In genomic region chr11:88370782-88371181, GRCh38 we compare ENCODE assay signal across 27 cellular contexts.
"Had no signal": no experiment of that assay in that cellular context is flagged by ENCODE, and none has a peak within 500 bp of the region (broad histone marks: within the 10 kb centered on the region; RNA-seq: fewer than 3 reads in every experiment).

No MANE protein-coding gene starts in this region.

- H3K9me3 Mint-ChIP-seq: memory B cell; neural progenitor cell; stimulated activated naive CD8-positive, alpha-beta T cell treated with anti-CD3 and anti-CD28 coated beads, Interleukin-15, amount 100 ng/mL, for 72 hours had no signal

- H3K36me3 ChIP-seq: heart left ventricle, neural progenitor cell, right lobe of liver, suprapubic skin, transverse colon, uterus had no signal

- H2AFZ ChIP-seq: hepatocyte, neural progenitor cell, parathyroid adenoma had no signal

- H3K4me3 Mint-ChIP-seq: memory B cell; natural killer cell treated with Interleukin-12 subunit alpha and Interleukin-12 subunit beta and Interleukin-15 and Interleukin-18, amount 100 ng/mL, for 72 hours; neural progenitor cell; stimulated activated naive CD8-positive, alpha-beta T cell treated with anti-CD3 and anti-CD28 coated beads, Interleukin-15, amount 100 ng/mL, for 72 hours had no signal

- H3K36me3 Mint-ChIP-seq: neural progenitor cell had no signal

- H3K27ac ChIP-seq: dorsolateral prefrontal cortex, foreskin keratinocyte, gastroesophageal sphincter, heart left ventricle, hepatocyte, neural progenitor cell, parathyroid adenoma, right lobe of liver, suprapubic skin, transverse colon, upper lobe of right lung, uterus had no signal

- H3K27me3 ChIP-seq: dorsolateral prefrontal cortex, foreskin keratinocyte, gastroesophageal sphincter, heart left ventricle, hepatocyte, neural progenitor cell, right lobe of liver, suprapubic skin, transverse colon, upper lobe of right lung, uterus had no signal

- H3K27me3 Mint-ChIP-seq: memory B cell; natural killer cell treated with Interleukin-12 subunit alpha and Interleukin-12 subunit beta and Interleukin-15 and Interleukin-18, amount 100 ng/mL, for 72 hours; progenitor cell of endocrine pancreas; stimulated activated naive CD8-positive, alpha-beta T cell treated with anti-CD3 and anti-CD28 coated beads, Interleukin-15, amount 100 ng/mL, for 72 hours had no signal

- FAIRE-seq: kidney, small intestine had no signal

- ATAC-seq: esophagus mucosa; foreskin keratinocyte; gastroesophageal sphincter; heart left ventricle; left lobe of liver; natural killer cell treated with Interleukin-12 subunit alpha and Interleukin-12 subunit beta and Interleukin-15 and Interleukin-18, amount 100 ng/mL, for 72 hours; right lobe of liver; stimulated activated naive CD8-positive, alpha-beta T cell treated with anti-CD3 and anti-CD28 coated beads, Interleukin-15, amount 100 ng/mL, for 72 hours; upper lobe of right lung had no signal

- H3K9ac ChIP-seq: neural progenitor cell, parathyroid adenoma had no signal

- H3K4me1 Mint-ChIP-seq: memory B cell, neural progenitor cell had no signal

- H3K27ac Mint-ChIP-seq: memory B cell; neural progenitor cell; progenitor cell of endocrine pancreas; stimulated activated naive CD8-positive, alpha-beta T cell treated with anti-CD3 and anti-CD28 coated beads, Interleukin-15, amount 100 ng/mL, for 72 hours had no signal

- H3K4me3 ChIP-seq: dorsolateral prefrontal cortex, gastroesophageal sphincter, heart left ventricle, hepatocyte, lung, neural progenitor cell, right lobe of liver, suprapubic skin, transverse colon, upper lobe of right lung, uterus had no signal

- DNase-seq: dorsolateral prefrontal cortex; effector CD4-positive, alpha-beta T cell; foreskin keratinocyte; heart left ventricle; kidney; right lobe of liver; small intestine; stimulated activated CD4-positive, alpha-beta T cell treated with anti-CD3 and anti-CD28 coated beads, Interleukin-12 subunit alpha, Interleukin-12 subunit beta, amount 100 ng/mL, for 4 hours; stimulated activated CD4-positive, alpha-beta T cell treated with anti-CD3 and anti-CD28 coated beads, Interleukin-1b, Interleukin-23, amount 100 ng/mL, for 48 hours; stimulated activated CD4-positive, alpha-beta T cell treated with anti-CD3 and anti-CD28 coated beads, Interleukin-4, amount 100 ng/mL, for 1 hour; stimulated activated CD8-positive, alpha-beta memory T cell treated with anti-CD3 and anti-CD28 coated beads, Interleukin-4, amount 100 ng/mL, for 48 hours; stimulated activated naive CD4-positive, alpha-beta T cell; stimulated activated naive CD8-positive, alpha-beta T cell treated with anti-CD3 and anti-CD28 coated beads, Interleukin-15, amount 100 ng/mL, for 72 hours; transverse colon; upper lobe of right lung; uterus had no signal

- H3K79me2 ChIP-seq: hepatocyte, parathyroid adenoma had no signal

- H3K4me1 ChIP-seq: foreskin keratinocyte, gastroesophageal sphincter, heart left ventricle, neural progenitor cell, right lobe of liver, suprapubic skin, transverse colon, upper lobe of right lung, uterus had no signal

- H3K9me3 ChIP-seq: gastroesophageal sphincter, heart left ventricle, right lobe of liver, suprapubic skin, transverse colon, upper lobe of right lung, uterus had no signal

- H3K4me2 ChIP-seq: hepatocyte, neural progenitor cell had no signal
